ENCODE assay signal across 8 cellular contexts in genomic region chr11:34234086-34234740, GRCh38.
DNase-seq lines count a peak whose midpoint lies in the region; ATAC-seq, FAIRE-seq and TF ChIP-seq lines count a peak whose summit lies in the region.

No MANE protein-coding gene starts in this region.

- H3K9me3 ChIP-seq in RWPE2 (ENCODE audit: severe bottlenecking) (no peaks in the 10 kb centered on the region), SJCRH30 (replicated peaks) (no peaks in the 10 kb centered on the region)

- no peak for DNase-seq in GM19239 (ENCODE audit: insufficient read length, low spot score)
- no peak for DNase-seq in RWPE2 (ENCODE audit: low spot score)
- DNase-seq in activated naive CD4-positive, alpha-beta T cell (lab: John Stamatoyannopoulos, UW) = peak; percentile 12 to 58 (median 30)
- no peak for DNase-seq in left lobe of liver (ENCODE audit: low spot score)
- DNase-seq in stimulated activated effector memory CD8-positive, alpha-beta T cell treated with anti-CD3 and anti-CD28 coated beads, Interleukin-12 subunit alpha, Interleukin-12 subunit beta, amount 100 ng/mL, for 72 hours (ENCODE audit: low spot score in 2 of 2) = peak; percentile 54 to 78
- no peak for DNase-seq in SJCRH30
- DNase-seq in cerebellum (ENCODE audit: low spot score) = no peak

- H3K27me3 ChIP-seq in RWPE2 (ENCODE audit: insufficient read depth, poor library complexity, severe bottlenecking) (no peaks in the 10 kb centered on the region), SJCRH30 (no peaks in the 10 kb centered on the region)

- ATAC-seq in HG03097 (IDR thresholded peaks at IDR 0.05; ENCODE audit: low FRiP score, unreplicated experiment) = peak; percentile 77
- ATAC-seq in RWPE2 (ENCODE audit: low read depth) = peak; percentile 92
- peak; percentile 61 for ATAC-seq in left lobe of liver
- ATAC-seq in stimulated activated effector memory CD8-positive, alpha-beta T cell treated with anti-CD3 and anti-CD28 coated beads, Interleukin-12 subunit alpha, Interleukin-12 subunit beta, amount 100 ng/mL, for 72 hours = peak; percentile 81

- H3K27ac Mint-ChIP-seq in stimulated activated effector memory CD8-positive, alpha-beta T cell treated with anti-CD3 and anti-CD28 coated beads, Interleukin-12 subunit alpha, Interleukin-12 subunit beta, amount 100 ng/mL, for 72 hours = peak overlapping the region; percentile 88

- peaks cover 14% of the 10 kb centered on the region for H3K36me3 Mint-ChIP-seq in stimulated activated effector memory CD8-positive, alpha-beta T cell treated with anti-CD3 and anti-CD28 coated beads, Interleukin-12 subunit alpha, Interleukin-12 subunit beta, amount 100 ng/mL, for 72 hours

- H3K4me1 ChIP-seq in RWPE2 (ENCODE audit: insufficient read depth, poor library complexity, severe bottlenecking) = peaks cover 10% of the 10 kb centered on the region
- no peaks in the 10 kb centered on the region; the same call in 1 of the 2 replicates for H3K4me1 ChIP-seq in SJCRH30

- H3K36me3 ChIP-seq in RWPE2 (ENCODE audit: low read depth) (no peaks in the 10 kb centered on the region), SJCRH30 (no peaks in the 10 kb centered on the region)

- H3K27ac ChIP-seq in RWPE2 (ENCODE audit: poor library complexity, severe bottlenecking) = peak overlapping the region; percentile 43
- H3K27ac ChIP-seq in SJCRH30 = no peak overlapping the region

- peak; percentile 82 for FAIRE-seq in GM19239 (lab: Jason Lieb, UNC)

- peaks cover 58% of the 10 kb centered on the region for H3K4me1 Mint-ChIP-seq in stimulated activated effector memory CD8-positive, alpha-beta T cell treated with anti-CD3 and anti-CD28 coated beads, Interleukin-12 subunit alpha, Interleukin-12 subunit beta, amount 100 ng/mL, for 72 hours

- TF ChIP-seq CTCF in RWPE2 (IDR thresholded peaks at IDR 0.05; ENCODE audit: poor library complexity, severe bottlenecking) = no peak

- H3K4me3 ChIP-seq in RWPE2 (ENCODE audit: severe bottlenecking) (no peak overlapping the region), SJCRH30 (no peak overlapping the region)

- no peaks in the 10 kb centered on the region for H3K9me3 Mint-ChIP-seq in stimulated activated effector memory CD8-positive, alpha-beta T cell treated with anti-CD3 and anti-CD28 coated beads, Interleukin-12 subunit alpha, Interleukin-12 subunit beta, amount 100 ng/mL, for 72 hours

- peak overlapping the region; percentile 54 for H3K4me3 Mint-ChIP-seq in stimulated activated effector memory CD8-positive, alpha-beta T cell treated with anti-CD3 and anti-CD28 coated beads, Interleukin-12 subunit alpha, Interleukin-12 subunit beta, amount 100 ng/mL, for 72 hours

Comparison
In these comparisons a context has a peak if more than half of its experiments do, and no peak if none do; other contexts are left out.
1. DNase-seq: peak in activated naive CD4-positive, alpha-beta T cell (4 of 4) and stimulated activated effector memory CD8-positive, alpha-beta T cell treated with anti-CD3 and anti-CD28 coated beads, Interleukin-12 subunit alpha, Interleukin-12 subunit beta, amount 100 ng/mL, for 72 hours (2 of 2); none in GM19239 (single experiment), RWPE2 (single experiment), left lobe of liver (single experiment), SJCRH30 (0 of 2) and cerebellum (single experiment).
2. Peak in every context shown above with its lines, with median percentiles within 50 percentile points of each other: ATAC-seq.